In the genomic region with DNA sequence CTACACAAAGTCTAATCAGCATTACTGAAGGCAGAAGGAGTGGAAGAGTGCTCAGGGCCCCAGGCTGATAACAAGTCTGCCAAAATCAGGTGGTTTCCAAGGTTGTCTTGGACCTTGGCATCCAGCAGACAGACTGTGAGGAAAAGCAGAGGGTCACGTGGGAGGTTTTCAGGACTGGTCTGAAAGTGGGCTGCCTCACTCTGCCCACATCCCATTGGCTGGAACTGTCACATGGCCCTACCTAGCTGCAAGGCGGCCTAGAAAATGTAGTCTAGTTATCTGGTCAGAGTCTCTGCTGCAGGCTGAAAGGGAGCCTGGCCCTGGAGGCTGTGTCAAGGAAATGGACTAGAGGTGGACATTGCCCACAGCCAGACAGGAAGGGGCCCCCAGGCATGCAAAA, we compare ENCODE assay signal across 22 cellular contexts.
"Had no signal": no experiment of that assay in that cellular context is flagged by ENCODE, and none has a peak within 500 bp of the region (broad histone marks: within the 10 kb centered on the region; RNA-seq: fewer than 3 reads in every experiment).

No MANE protein-coding gene starts in this region.

- H3K9ac ChIP-seq: SK-N-SH had no signal

- H3K36me3 ChIP-seq: WERI-Rb-1 had no signal

- H3K4me2 ChIP-seq: SK-N-SH had no signal

- H3K9me3 ChIP-seq: SK-N-SH had no signal

- DNase-seq: activated CD4-positive, alpha-beta T cell treated with anti-CD3 and anti-CD28 coated beads, Interleukin-2, amount 10 ng/mL, durations not matched to agents 24 days and 14 days; activated CD4-positive, alpha-beta T cell treated with anti-CD3 and anti-CD28 coated beads, Interleukin-2, amount 50 U/mL, for 48 hours; activated CD8-positive, alpha-beta memory T cell treated with anti-CD3 and anti-CD28 coated beads for 24 hours; activated gamma-delta T cell; activated naive CD4-positive, alpha-beta T cell treated with anti-CD3 and anti-CD28 coated beads for 36 hours; activated T-cell treated with anti-CD3 and anti-CD28 coated beads, Interleukin-2, amount 50 U/mL, for 48 hours; NCI-H1092; NCI-H1417; NCI-H1930; NCI-H2171; NCI-H2227 treated with DMSO at 0.1 percent for 48 hours; NCI-H526; NCI-H774; RPMI8226; T-helper 1 cell; WERI-Rb-1 had no signal

- ATAC-seq: activated CD4-positive, CD25-positive, alpha-beta regulatory T cell treated with anti-CD3 and anti-CD28 coated beads, Interleukin-2, amount 50 U/mL, for 24 hours; activated T-helper 17 cell treated with anti-CD3 and anti-CD28 coated beads, Interleukin-2, amount 50 U/mL, for 72 hours; Panc1; Right ventricle myocardium inferior had no signal

- H3K27ac ChIP-seq: WERI-Rb-1 had no signal

- FAIRE-seq: astrocyte had no signal
